ENCODE assay signal across 3 cellular contexts in genomic region chr15:26244782-26245181, GRCh38.
TF ChIP-seq lines count a peak whose summit lies in the region.

No MANE protein-coding gene starts in this region.

TF ChIP-seq in IMR-90, 13 proteins besides CTCF, POLR2A, EP300 and RAD21:
- peak; percentile 45; the same call in 1 of the 2 replicates for TF ChIP-seq MAFK (IDR thresholded peaks at IDR 0.05; ENCODE audit: low read depth, low read length)
TF ChIP-seq in IMR-90: peak in this region for 1; not testable (repeated sequence) for 12.

TF ChIP-seq in K562, 482 proteins besides CTCF, POLR2A, EP300 and RAD21:
- TF ChIP-seq MAFK (IDR thresholded peaks at IDR 0.05; ENCODE audit: low read length), result peak; percentile 56; the same call in 1 of the 2 replicates
- TF ChIP-seq MAFF (IDR thresholded peaks at IDR 0.05; ENCODE audit: low read length), result 0 out of 2 replicates have a peak, but pooled peaks have one; percentile 8
- peak; percentile 83 for TF ChIP-seq ZNF316 (IDR thresholded peaks at IDR 0.05)
- 0 out of 2 replicates have a peak, but pooled peaks have one; percentile 27 for TF ChIP-seq MAFG (tag; conservative IDR thresholded peaks at IDR 0.05)
- peak; percentile 56; the same call in 1 of the 2 replicates for TF ChIP-seq C11orf30 (IDR thresholded peaks at IDR 0.05; ENCODE audit: low read depth)

TF ChIP-seq in HepG2, 621 proteins besides CTCF, POLR2A, EP300 and RAD21:
- TF ChIP-seq MAFK (conservative IDR thresholded peaks at IDR 0.05 in 1 of 2, IDR thresholded peaks at IDR 0.05 in 1 of 2; ENCODE audit: low read length in 2 of 2) (peak in 1 of 2 experiments; percentile 77; a peak in 3 of 4 replicates), MAFF (IDR thresholded peaks at IDR 0.05; ENCODE audit: low read depth, low read length) (peak; percentile 75)
